In genomic region chr2:188979730-188980123, GRCh38 we compare ENCODE assay signal across 12 cellular contexts. TPM values are rescaled to one million over a fixed set of nuclear protein-coding genes. Genes with fewer than 3 reads are reported as not detected.
A peak's percentile ranks its signal among the peaks of the same experiment; 100 is the strongest.
DNase-seq lines count a peak whose midpoint lies in the region; TF ChIP-seq lines count a peak whose summit lies in the region.
"Had no signal": no experiment of that assay in that cellular context is flagged by ENCODE, and none has a peak within 500 bp of the region (broad histone marks: within the 10 kb centered on the region; RNA-seq: fewer than 3 reads in every experiment).

No MANE protein-coding gene starts in this region.

- no peak for TF ChIP-seq EP300 in transverse colon (IDR thresholded peaks at IDR 0.05; ENCODE audit: low read depth)

- TF ChIP-seq POLR2A in breast epithelium (IDR thresholded peaks at IDR 0.05) (no peak), transverse colon (IDR thresholded peaks at IDR 0.05) (no peak)

- H2AFZ ChIP-seq in mammary epithelial cell (ENCODE audit: low read depth, low read length): no peak overlapping the region

- CTCF ChIA-PET in mammary epithelial cell (lab: Charles Lee; ENCODE audit: low non-redundant PET): no interaction called here

- BruUV-seq in mammary epithelial cell (replicated peaks; lab: Mats Ljungman, UMichigan): no TSS peak

- dilution Hi-C loops in mammary epithelial cell (cut with HindIII; ENCODE audit: low sequenced_read_pairs): no loop called here

- 90% methylated on average over 2 of the region's 2 CpGs for WGBS in mammary epithelial cell (ENCODE audit: low coverage, missing lambda C conversion rate)
- 42 to 55% methylated on average over 2 of the region's 2 CpGs for WGBS in transverse colon (ENCODE audit: low coverage in 1 of 2), 2 donors

- peaks cover 45% of the 10 kb centered on the region for H3K4me1 Mint-ChIP-seq in nephron
- H3K4me1 Mint-ChIP-seq: stimulated activated effector memory CD8-positive, alpha-beta T cell treated with anti-CD3 and anti-CD28 coated beads, Interleukin-12 subunit alpha, Interleukin-12 subunit beta, amount 100 ng/mL, for 72 hours had no signal

- peak overlapping the region; percentile 97 to 100 (median 99) for H3K27ac Mint-ChIP-seq in nephron

- H3K9ac ChIP-seq in mammary epithelial cell (ENCODE audit: insufficient read depth, low read length): no peak overlapping the region

- H3K4me3 ChIP-seq in breast epithelium (peak overlapping the region in 2 of 3 donors; percentile 0 to 26), mammary epithelial cell (replicated peaks in 1 of 3; ENCODE audit: insufficient read depth in 1 of 3, low read depth in 2 of 3, low read length in 3 of 3) (no peak overlapping the region), choroid plexus epithelial cell (ENCODE audit: low read depth, low read length) (peak overlapping the region; percentile 63), transverse colon (peak overlapping the region in 2 of 4 donors; percentile 7 to 53)

- H3K4me1 ChIP-seq in breast epithelium (no peaks in the 10 kb centered on the region), mammary epithelial cell (ENCODE audit: insufficient read depth, low read length) (no peaks in the 10 kb centered on the region), transverse colon (peaks cover 0 to 22% (median 1%) of the 10 kb centered on the region in 4 donors)

- H3K27me3 Mint-ChIP-seq in nephron (ENCODE audit: low read depth): no peaks in the 10 kb centered on the region

- peaks cover 25% of the 10 kb centered on the region for H3K36me3 Mint-ChIP-seq in nephron (ENCODE audit: low read depth)
- H3K36me3 Mint-ChIP-seq: activated naive CD4-positive, alpha-beta T cell treated with anti-CD3 and anti-CD28 coated beads, Interleukin-2, amount 50 U/mL, for 72 hours; stimulated activated effector memory CD8-positive, alpha-beta T cell treated with anti-CD3 and anti-CD28 coated beads, Interleukin-12 subunit alpha, Interleukin-12 subunit beta, amount 100 ng/mL, for 72 hours had no signal

- DNase-seq in breast epithelium (ENCODE audit: low spot score in 2 of 2) (no peak), mammary epithelial cell (no peak), choroid plexus epithelial cell (ENCODE audit: low read depth) (peak; percentile 57), transverse colon (no peak), midbrain (lab: John Stamatoyannopoulos, UW) (no peak), GDM1 (lab: John Stamatoyannopoulos, UW) (no peak), HuH-7.5 (ENCODE audit: low spot score) (no peak)
- DNase-seq: DMS79, Karpas-422 had no signal

- H3K27me3 ChIP-seq in breast epithelium (no peaks in the 10 kb centered on the region), mammary epithelial cell (ENCODE audit: insufficient read depth, low read length) (no peaks in the 10 kb centered on the region), transverse colon (no peaks in the 10 kb centered on the region)

- H3K9me3 ChIP-seq in breast epithelium: no peaks in the 10 kb centered on the region
- no peaks in the 10 kb centered on the region for H3K9me3 ChIP-seq in mammary epithelial cell (replicated peaks; ENCODE audit: insufficient read depth, low read length)
- H3K9me3 ChIP-seq in transverse colon: no peaks in the 10 kb centered on the region

- H3K9me3 Mint-ChIP-seq in nephron: no peaks in the 10 kb centered on the region
- H3K9me3 Mint-ChIP-seq: activated naive CD4-positive, alpha-beta T cell treated with anti-CD3 and anti-CD28 coated beads, Interleukin-2, amount 50 U/mL, for 72 hours; stimulated activated effector memory CD8-positive, alpha-beta T cell treated with anti-CD3 and anti-CD28 coated beads, Interleukin-12 subunit alpha, Interleukin-12 subunit beta, amount 100 ng/mL, for 72 hours had no signal

- H3K36me3 ChIP-seq in breast epithelium (no peaks in the 10 kb centered on the region), mammary epithelial cell (ENCODE audit: insufficient read depth, low read length) (no peaks in the 10 kb centered on the region), transverse colon (no peaks in the 10 kb centered on the region)

- H4K20me1 ChIP-seq in mammary epithelial cell (ENCODE audit: insufficient read depth, low read length): no peaks in the 10 kb centered on the region

- peak overlapping the region; percentile 80 to 97 (median 95) for H3K4me3 Mint-ChIP-seq in nephron

- H3K4me2 ChIP-seq in mammary epithelial cell (ENCODE audit: insufficient read depth, low read depth, low read length): no peak overlapping the region

- H3K27ac ChIP-seq in breast epithelium (peak overlapping the region; percentile 41 to 54), mammary epithelial cell (ENCODE audit: insufficient read depth, low read depth, low read length) (no peak overlapping the region), transverse colon (peak overlapping the region; percentile 78 to 88 (median 82))

- no peaks in the 10 kb centered on the region for H3K79me2 ChIP-seq in mammary epithelial cell (ENCODE audit: insufficient read depth, low read length)

- in situ Hi-C loops in mammary epithelial cell (cut with MboI; ENCODE audit: low sequenced_read_pairs in 2 of 2) (loop anchor here in 1 of 2 donors (10.0 kb wide), 1 partner anchor 455 kb away; no protein-coding TSS in a partner anchor), transverse colon (cut with MboI; ENCODE audit: low pct_ligation_motif_present in 1 of 4, low pct_unique_long_range_greater_than_20kb in 1 of 4, low sequenced_read_pairs in 3 of 4) (loop anchor here in 3 of 4 donors (5.0 to 10.0 kb wide), 2 partner anchors 455 to 457 kb away; no protein-coding TSS in a partner anchor)

- TF ChIP-seq CTCF in breast epithelium (IDR thresholded peaks at IDR 0.05): no peak
- no peak for TF ChIP-seq CTCF in mammary epithelial cell (conservative IDR thresholded peaks at IDR 0.05 in 1 of 2, IDR thresholded peaks at IDR 0.05 in 1 of 2; ENCODE audit: extremely low read depth in 1 of 2, insufficient read depth in 1 of 2, low read depth in 1 of 2, low read length in 2 of 2)
- TF ChIP-seq CTCF in choroid plexus epithelial cell (conservative IDR thresholded peaks at IDR 0.05; ENCODE audit: low read depth, low read length): no peak
- no peak for TF ChIP-seq CTCF in nephron (IDR thresholded peaks at IDR 0.05; ENCODE audit: unreplicated experiment in 3 of 3)
- no peak for TF ChIP-seq CTCF in transverse colon (IDR thresholded peaks at IDR 0.05)

- intact Hi-C loops in breast epithelium (cut with DNase I; ENCODE audit: low total_unique reads): no loop called here
- intact Hi-C loops in mammary epithelial cell (cut with micrococcal nuclease): loop anchor here (5.0 kb wide), 1 partner anchor 368 kb away; no protein-coding TSS in a partner anchor
- intact Hi-C loops in transverse colon (cut with DNase I; ENCODE audit: low total_unique reads): loop anchor here (5.0 kb wide), 1 partner anchor 452 kb away; no protein-coding TSS in a partner anchor

RNA-seq across cellular contexts. Expression of gene COL3A1, which starts 5.6 kb away (rescaled TPM):
- total RNA-seq in breast epithelium (100 to 1,000 TPM in 1 of 3 donors, 10 to 100 TPM in 2; 98.1 to 303 (median 98.6) TPM), mammary epithelial cell (1 to 10 TPM in 1 of 2 donors, not detected in 1; 3.8 TPM), transverse colon (100 to 1,000 TPM; 103 to 424 (median 114) TPM)
- polyA plus RNA-seq in mammary epithelial cell: 0.03 TPM
- not detected for polyA minus RNA-seq in mammary epithelial cell

Comparison
In these comparisons a context has a peak if more than half of its experiments do, and no peak if none do; other contexts are left out.
1. H3K4me3 ChIP-seq: peak in breast epithelium (2 of 3) and choroid plexus epithelial cell (single experiment); none in mammary epithelial cell (0 of 3).
2. RNA of gene COL3A1, which starts 5.6 kb away (total RNA-seq): 103 to 424 TPM in transverse colon and 98.1 to 303 TPM in breast epithelium; 3.8 TPM in mammary epithelial cell; every median in the first group is over 10 times any median in the second.